In genomic region chr5:173602423-173602822, GRCh38 we compare ENCODE assay signal across 16 cellular contexts. TPM values are rescaled to one million over a fixed set of nuclear protein-coding genes. Genes with fewer than 3 reads are reported as not detected.
DNase-seq lines count a peak whose midpoint lies in the region; ATAC-seq and TF ChIP-seq lines count a peak whose summit lies in the region.
"Had no signal": no experiment of that assay in that cellular context is flagged by ENCODE, and none has a peak within 500 bp of the region (broad histone marks: within the 10 kb centered on the region; RNA-seq: fewer than 3 reads in every experiment).

No MANE protein-coding gene starts in this region.

- H3K79me1 ChIP-seq in neuronal stem cell (ENCODE audit: low read depth, low read length): no peaks in the 10 kb centered on the region

- peaks cover 5 to 68% (median 21%) of the 10 kb centered on the region in 11 experiments; a peak in 10 of 22 replicates for H4K20me1 ChIP-seq in BLaER1 treated with 17β-estradiol and CSF1 and Interleukin-3, amounts not matched to agents 10 nM and 100 nM
- H4K20me1 ChIP-seq in osteoblast (ENCODE audit: insufficient read depth, low read length): peaks cover 8% of the 10 kb centered on the region

- WGBS in neuronal stem cell (ENCODE audit: extremely low coverage in 2 of 2, insufficient read length in 2 of 2, insufficient replicate concordance in 1 of 2), 2 donors: no CpG with 5 or more reads among the region's 6 CpGs

- H2AFZ ChIP-seq in osteoblast (ENCODE audit: low read length) (no peak overlapping the region), neuronal stem cell (ENCODE audit: low read length) (no peak overlapping the region)

- H3K4me3 ChIP-seq in BLaER1 treated with 17β-estradiol and CSF1 and Interleukin-3, amounts not matched to agents 10 nM and 100 nM: no peak overlapping the region
- H3K4me3 ChIP-seq in fibroblast of mammary gland (ENCODE audit: control insufficient read depth, low read depth, low read length): no peak overlapping the region
- no peak overlapping the region for H3K4me3 ChIP-seq in osteoblast (ENCODE audit: insufficient read depth, low read length)
- H3K4me3 ChIP-seq in neuronal stem cell (ENCODE audit: low read length in 2 of 2): no peak overlapping the region
- H3K4me3 ChIP-seq: coronary artery had no signal

- H3K14ac ChIP-seq in neuronal stem cell (ENCODE audit: low read length): no peak overlapping the region

- H3K9ac ChIP-seq in BLaER1 treated with 17β-estradiol and CSF1 and Interleukin-3, amounts not matched to agents 10 nM and 100 nM: no peak overlapping the region
- no peak overlapping the region for H3K9ac ChIP-seq in neuronal stem cell (ENCODE audit: low read depth, low read length, poor library complexity)

- H3K79me2 ChIP-seq in osteoblast (ENCODE audit: insufficient read depth, low read length): peaks cover 13% of the 10 kb centered on the region

- H2BK5ac ChIP-seq in neuronal stem cell (ENCODE audit: low read length): no peak overlapping the region

- no peak overlapping the region for H2BK120ac ChIP-seq in neuronal stem cell (ENCODE audit: low read depth, low read length)

- peaks cover 38 to 58% (median 39%) of the 10 kb centered on the region in 11 experiments for H3K36me3 ChIP-seq in BLaER1 treated with 17β-estradiol and CSF1 and Interleukin-3, amounts not matched to agents 10 nM and 100 nM
- H3K36me3 ChIP-seq in osteoblast (ENCODE audit: insufficient read depth, low read length) (peaks cover 30% of the 10 kb centered on the region), neuronal stem cell (replicated peaks in 1 of 2; ENCODE audit: control insufficient read depth in 2 of 2, insufficient read depth in 2 of 2, low read length in 2 of 2) (peaks cover 18 to 76% of the 10 kb centered on the region in 2 donors)

- no peak for TF ChIP-seq CTCF in fibroblast of mammary gland (conservative IDR thresholded peaks at IDR 0.05; ENCODE audit: control insufficient read depth, insufficient read depth, low read depth, low read length)
- TF ChIP-seq CTCF in osteoblast (IDR thresholded peaks at IDR 0.05; ENCODE audit: extremely low read depth, low read depth, low read length): no peak

- peak overlapping the region in 7 of 11 experiments; percentile 40 to 72 (median 59); a peak in 8 of 22 replicates for H3K4me2 ChIP-seq in BLaER1 treated with 17β-estradiol and CSF1 and Interleukin-3, amounts not matched to agents 10 nM and 100 nM
- H3K4me2 ChIP-seq in osteoblast (ENCODE audit: insufficient read depth, low read length) (no peak overlapping the region), neuronal stem cell (ENCODE audit: insufficient read depth, low read length, poor library complexity, severe bottlenecking) (no peak overlapping the region)

- no peak for ATAC-seq in GM19467 (IDR thresholded peaks at IDR 0.05; ENCODE audit: unreplicated experiment)
- no peak for ATAC-seq in HG03139 (IDR thresholded peaks at IDR 0.05; ENCODE audit: unreplicated experiment)
- no peak for ATAC-seq in GM19397 (IDR thresholded peaks at IDR 0.05; ENCODE audit: unreplicated experiment)
- ATAC-seq: naive thymus-derived CD4-positive, alpha-beta T cell had no signal

- H3K4ac ChIP-seq in neuronal stem cell (ENCODE audit: low read length): no peak overlapping the region

- no peak overlapping the region for H4K91ac ChIP-seq in neuronal stem cell (ENCODE audit: low read depth, low read length, poor library complexity)

- H2AK5ac ChIP-seq in neuronal stem cell (ENCODE audit: low read depth, low read length): no peak overlapping the region

- no peak overlapping the region for H3K27ac ChIP-seq in BLaER1 treated with 17β-estradiol and CSF1 and Interleukin-3, amounts not matched to agents 10 nM and 100 nM
- H3K27ac ChIP-seq in osteoblast (ENCODE audit: low read depth, low read length) (peak overlapping the region; percentile 37), neuronal stem cell (replicated peaks; ENCODE audit: low read length) (no peak overlapping the region)
- H3K27ac ChIP-seq: coronary artery had no signal

- H3K4me1 ChIP-seq in BLaER1 treated with 17β-estradiol and CSF1 and Interleukin-3, amounts not matched to agents 10 nM and 100 nM: peaks cover 16 to 21% (median 19%) of the 10 kb centered on the region in 10 experiments
- peaks cover 15% of the 10 kb centered on the region for H3K4me1 ChIP-seq in osteoblast (ENCODE audit: insufficient read depth, low read length)
- H3K4me1 ChIP-seq in neuronal stem cell (ENCODE audit: control insufficient read depth in 2 of 2, insufficient read depth in 1 of 2, low read depth in 1 of 2, low read length in 2 of 2): peaks cover 0 to 4% of the 10 kb centered on the region in 2 donors

- no peak overlapping the region for H3K18ac ChIP-seq in neuronal stem cell (ENCODE audit: low read length)

- no peak overlapping the region for H2BK12ac ChIP-seq in neuronal stem cell (ENCODE audit: low read length)

- no peaks in the 10 kb centered on the region for H3K9me3 ChIP-seq in BLaER1 treated with 17β-estradiol and CSF1 and Interleukin-3, amounts not matched to agents 10 nM and 100 nM (replicated peaks in 1 of 11)
- H3K9me3 ChIP-seq in osteoblast (ENCODE audit: low read depth, low read length): no peaks in the 10 kb centered on the region
- H3K9me3 ChIP-seq in neuronal stem cell (replicated peaks in 1 of 2; ENCODE audit: control insufficient read depth in 2 of 2, insufficient read depth in 1 of 2, low read depth in 1 of 2, low read length in 2 of 2): no peaks in the 10 kb centered on the region

- DNase-seq in NOMO-1 treated with dmso at 0.1 percent for 144 hours (lab: John Stamatoyannopoulos, UW; ENCODE audit: unreplicated experiment) (peak; percentile 28), fibroblast of mammary gland (ENCODE audit: low read depth) (peak; percentile 63), osteoblast (ENCODE audit: insufficient read length, low spot score, missing footprints) (no peak), neuronal stem cell (ENCODE audit: low spot score) (no peak)
- DNase-seq: activated CD4-positive, alpha-beta T cell treated with anti-CD3 and anti-CD28 coated beads for 48 hours; activated effector memory CD4-positive, alpha-beta T cell treated with anti-CD3 and anti-CD28 coated beads, Interleukin-2, amount 50 U/mL, for 16 hours; Calu3; naive thymus-derived CD4-positive, alpha-beta T cell; NCI-H345; SHP77 treated with DMSO at 0.1 percent for 48 hours; stimulated activated CD4-positive, alpha-beta T cell treated with anti-CD3 and anti-CD28 coated beads, Interleukin-15, amount 100 ng/mL, for 24 hours had no signal

- H2BK15ac ChIP-seq in neuronal stem cell (ENCODE audit: low read length): no peak overlapping the region

- no peak overlapping the region for H3K23ac ChIP-seq in neuronal stem cell (ENCODE audit: low read depth, low read length, poor library complexity)

- no peaks in the 10 kb centered on the region for H3K27me3 ChIP-seq in BLaER1 treated with 17β-estradiol and CSF1 and Interleukin-3, amounts not matched to agents 10 nM and 100 nM
- no peaks in the 10 kb centered on the region for H3K27me3 ChIP-seq in osteoblast (ENCODE audit: insufficient read depth, low read length)
- no peaks in the 10 kb centered on the region for H3K27me3 ChIP-seq in neuronal stem cell (ENCODE audit: control insufficient read depth in 3 of 3, insufficient read depth in 3 of 3, low read depth in 1 of 3, low read length in 3 of 3)

- H4K8ac ChIP-seq in neuronal stem cell (ENCODE audit: low read depth, low read length): no peak overlapping the region

RNA-seq across cellular contexts. Expression of gene BOD1, which starts 14.0 kb away (rescaled TPM):
- 90.5 and 91.6 TPM in 2 replicates for total RNA-seq in osteoblast
- polyA plus RNA-seq in neuronal stem cell (2013, experiment 1 of 2): 171 TPM
- polyA plus RNA-seq in neuronal stem cell (2013, experiment 2 of 2): 171 TPM

Comparison
In these comparisons a context has a peak if more than half of its experiments do, and no peak if none do; other contexts are left out.
1. H3K4me2 ChIP-seq: peak in BLaER1 treated with 17β-estradiol and CSF1 and Interleukin-3, amounts not matched to agents 10 nM and 100 nM (7 of 11); none in osteoblast (single experiment) and neuronal stem cell (single experiment).
2. DNase-seq: peak in NOMO-1 treated with dmso at 0.1 percent for 144 hours (single experiment) and fibroblast of mammary gland (single experiment); none in osteoblast (single experiment) and neuronal stem cell (single experiment).